ENCODE assay signal across 1 cellular context in the genomic region with DNA sequence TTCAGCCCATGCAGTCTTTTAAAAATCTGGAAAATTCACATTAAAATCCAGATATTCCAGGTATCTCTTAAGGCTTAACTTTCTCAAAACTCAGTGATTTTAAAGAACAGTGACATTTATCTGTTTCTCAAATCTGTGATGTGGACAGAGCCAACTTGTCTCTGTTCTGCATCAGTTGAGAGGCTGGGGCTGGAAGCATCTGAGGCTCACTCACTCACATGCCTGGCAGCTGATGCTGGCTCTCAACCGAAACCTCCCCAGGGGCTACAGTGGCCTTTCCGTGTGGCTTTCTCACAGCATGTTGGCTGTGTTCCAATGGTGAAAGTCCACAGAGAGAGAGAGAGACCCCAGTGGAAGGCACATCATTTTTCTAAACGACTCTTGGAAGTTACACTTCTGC.
TF ChIP-seq lines count a peak whose summit lies in the region.

No MANE protein-coding gene starts in this region.

TF ChIP-seq in GM23338, 12 proteins besides CTCF, POLR2A, EP300 and RAD21 (continued from another document):
- TF ChIP-seq NANOG (IDR thresholded peaks at IDR 0.05; ENCODE audit: borderline replicate concordance) (no peak), JUNB (IDR thresholded peaks at IDR 0.05; ENCODE audit: unreplicated experiment) (no peak), EZH2 (IDR thresholded peaks at IDR 0.05; ENCODE audit: low read depth, unreplicated experiment) (no peak), STAT1 (IDR thresholded peaks at IDR 0.05; ENCODE audit: unreplicated experiment) (no peak), EZH2phosphoT487 (IDR thresholded peaks at IDR 0.05; ENCODE audit: unreplicated experiment) (no peak), ZNF331 (CRISPR knock-in tag; IDR thresholded peaks at IDR 0.05; ENCODE audit: low read depth) (no peak)
- TF ChIP-seq, protein P1, sequence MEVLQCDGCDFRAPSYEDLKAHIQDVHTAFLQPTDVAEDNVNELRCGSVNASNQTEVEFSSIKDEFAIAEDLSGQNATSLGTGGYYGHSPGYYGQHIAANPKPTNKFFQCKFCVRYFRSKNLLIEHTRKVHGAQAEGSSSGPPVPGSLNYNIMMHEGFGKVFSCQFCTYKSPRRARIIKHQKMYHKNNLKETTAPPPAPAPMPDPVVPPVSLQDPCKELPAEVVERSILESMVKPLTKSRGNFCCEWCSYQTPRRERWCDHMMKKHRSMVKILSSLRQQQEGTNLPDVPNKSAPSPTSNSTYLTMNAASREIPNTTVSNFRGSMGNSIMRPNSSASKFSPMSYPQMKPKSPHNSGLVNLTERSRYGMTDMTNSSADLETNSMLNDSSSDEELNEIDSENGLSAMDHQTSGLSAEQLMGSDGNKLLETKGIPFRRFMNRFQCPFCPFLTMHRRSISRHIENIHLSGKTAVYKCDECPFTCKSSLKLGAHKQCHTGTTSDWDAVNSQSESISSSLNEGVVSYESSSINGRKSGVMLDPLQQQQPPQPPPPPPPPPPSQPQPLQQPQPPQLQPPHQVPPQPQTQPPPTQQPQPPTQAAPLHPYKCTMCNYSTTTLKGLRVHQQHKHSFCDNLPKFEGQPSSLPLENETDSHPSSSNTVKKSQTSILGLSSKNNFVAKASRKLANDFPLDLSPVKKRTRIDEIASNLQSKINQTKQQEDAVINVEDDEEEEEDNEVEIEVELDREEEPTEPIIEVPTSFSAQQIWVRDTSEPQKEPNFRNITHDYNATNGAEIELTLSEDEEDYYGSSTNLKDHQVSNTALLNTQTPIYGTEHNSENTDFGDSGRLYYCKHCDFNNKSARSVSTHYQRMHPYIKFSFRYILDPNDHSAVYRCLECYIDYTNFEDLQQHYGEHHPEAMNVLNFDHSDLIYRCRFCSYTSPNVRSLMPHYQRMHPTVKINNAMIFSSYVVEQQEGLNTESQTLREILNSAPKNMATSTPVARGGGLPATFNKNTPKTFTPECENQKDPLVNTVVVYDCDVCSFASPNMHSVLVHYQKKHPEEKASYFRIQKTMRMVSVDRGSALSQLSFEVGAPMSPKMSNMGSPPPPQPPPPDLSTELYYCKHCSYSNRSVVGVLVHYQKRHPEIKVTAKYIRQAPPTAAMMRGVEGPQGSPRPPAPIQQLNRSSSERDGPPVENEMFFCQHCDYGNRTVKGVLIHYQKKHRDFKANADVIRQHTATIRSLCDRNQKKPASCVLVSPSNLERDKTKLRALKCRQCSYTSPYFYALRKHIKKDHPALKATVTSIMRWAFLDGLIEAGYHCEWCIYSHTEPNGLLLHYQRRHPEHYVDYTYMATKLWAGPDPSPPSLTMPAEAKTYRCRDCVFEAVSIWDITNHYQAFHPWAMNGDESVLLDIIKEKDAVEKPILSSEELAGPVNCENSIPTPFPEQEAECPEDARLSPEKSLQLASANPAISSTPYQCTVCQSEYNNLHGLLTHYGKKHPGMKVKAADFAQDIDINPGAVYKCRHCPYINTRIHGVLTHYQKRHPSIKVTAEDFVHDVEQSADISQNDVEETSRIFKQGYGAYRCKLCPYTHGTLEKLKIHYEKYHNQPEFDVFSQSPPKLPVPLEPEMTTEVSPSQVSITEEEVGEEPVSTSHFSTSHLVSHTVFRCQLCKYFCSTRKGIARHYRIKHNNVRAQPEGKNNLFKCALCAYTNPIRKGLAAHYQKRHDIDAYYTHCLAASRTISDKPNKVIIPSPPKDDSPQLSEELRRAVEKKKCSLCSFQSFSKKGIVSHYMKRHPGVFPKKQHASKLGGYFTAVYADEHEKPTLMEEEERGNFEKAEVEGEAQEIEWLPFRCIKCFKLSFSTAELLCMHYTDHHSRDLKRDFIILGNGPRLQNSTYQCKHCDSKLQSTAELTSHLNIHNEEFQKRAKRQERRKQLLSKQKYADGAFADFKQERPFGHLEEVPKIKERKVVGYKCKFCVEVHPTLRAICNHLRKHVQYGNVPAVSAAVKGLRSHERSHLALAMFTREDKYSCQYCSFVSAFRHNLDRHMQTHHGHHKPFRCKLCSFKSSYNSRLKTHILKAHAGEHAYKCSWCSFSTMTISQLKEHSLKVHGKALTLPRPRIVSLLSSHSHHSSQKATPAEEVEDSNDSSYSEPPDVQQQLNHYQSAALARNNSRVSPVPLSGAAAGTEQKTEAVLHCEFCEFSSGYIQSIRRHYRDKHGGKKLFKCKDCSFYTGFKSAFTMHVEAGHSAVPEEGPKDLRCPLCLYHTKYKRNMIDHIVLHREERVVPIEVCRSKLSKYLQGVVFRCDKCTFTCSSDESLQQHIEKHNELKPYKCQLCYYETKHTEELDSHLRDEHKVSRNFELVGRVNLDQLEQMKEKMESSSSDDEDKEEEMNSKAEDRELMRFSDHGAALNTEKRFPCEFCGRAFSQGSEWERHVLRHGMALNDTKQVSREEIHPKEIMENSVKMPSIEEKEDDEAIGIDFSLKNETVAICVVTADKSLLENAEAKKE (CRISPR knock-in tag; IDR thresholded peaks at IDR 0.05): no peak
- TF ChIP-seq, protein P2, sequence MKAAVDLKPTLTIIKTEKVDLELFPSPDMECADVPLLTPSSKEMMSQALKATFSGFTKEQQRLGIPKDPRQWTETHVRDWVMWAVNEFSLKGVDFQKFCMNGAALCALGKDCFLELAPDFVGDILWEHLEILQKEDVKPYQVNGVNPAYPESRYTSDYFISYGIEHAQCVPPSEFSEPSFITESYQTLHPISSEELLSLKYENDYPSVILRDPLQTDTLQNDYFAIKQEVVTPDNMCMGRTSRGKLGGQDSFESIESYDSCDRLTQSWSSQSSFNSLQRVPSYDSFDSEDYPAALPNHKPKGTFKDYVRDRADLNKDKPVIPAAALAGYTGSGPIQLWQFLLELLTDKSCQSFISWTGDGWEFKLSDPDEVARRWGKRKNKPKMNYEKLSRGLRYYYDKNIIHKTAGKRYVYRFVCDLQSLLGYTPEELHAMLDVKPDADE (IDR thresholded peaks at IDR 0.05): no peak
TF ChIP-seq in GM23338: peak in this region for 0.
